24 cellular contexts compared by ENCODE assay signal in genomic region chr19:9535934-9536333, GRCh38. TPM values are rescaled to one million over a fixed set of nuclear protein-coding genes. Genes with fewer than 3 reads are reported as not detected.
DNase-seq lines count a peak whose midpoint lies in the region; ATAC-seq and TF ChIP-seq lines count a peak whose summit lies in the region.
"Had no signal": no experiment of that assay in that cellular context is flagged by ENCODE, and none has a peak within 500 bp of the region (broad histone marks: within the 10 kb centered on the region; RNA-seq: fewer than 3 reads in every experiment).

No MANE protein-coding gene starts in this region.

- TF ChIP-seq CTCF in DND-41 (IDR thresholded peaks at IDR 0.05; ENCODE audit: borderline replicate concordance, extremely low read depth, low read length, poor library complexity, severe bottlenecking) (no peak), GM10266 (IDR thresholded peaks at IDR 0.05; ENCODE audit: control insufficient read depth, insufficient read depth, low read depth, missing control alignments) (no peak)

- H3K4me1 Mint-ChIP-seq in activated T-helper 1 cell treated with anti-CD3 and anti-CD28 coated beads, Interleukin-12 subunit alpha, Interleukin-12 subunit beta, Interleukin-2, Interleukin-4 antibody, amounts not matched to agents 30 ng/mL and 10 ng/mL and 1 ng/mL, durations not matched to agents 14 hours and 24 hours and 36 hours (ENCODE audit: low read depth), result peaks cover 5% of the 10 kb centered on the region
- H3K4me1 Mint-ChIP-seq in activated CD4-positive, alpha-beta memory T cell treated with anti-CD3 and anti-CD28 coated beads for 36 hours (ENCODE audit: low read depth), result peaks cover 9% of the 10 kb centered on the region

- H3K9ac ChIP-seq in BLaER1 (no peak overlapping the region), DND-41 (ENCODE audit: low read depth, low read length) (no peak overlapping the region)

- H4K20me1 ChIP-seq in BLaER1 (no peaks in the 10 kb centered on the region; the same call in 1 of the 2 replicates), DND-41 (ENCODE audit: insufficient read depth, low read length) (no peaks in the 10 kb centered on the region)

- CTCF ChIA-PET in activated CD4-positive, alpha-beta memory T cell treated with anti-CD3 and anti-CD28 coated beads for 36 hours (lab: Charles Lee), result interaction anchor here (1.4 kb wide), 1 partner anchor 48 kb away, joined by 5 read pairs; the partner anchor contains the start of gene ZNF121

- H3K9me3 Mint-ChIP-seq in activated T-helper 1 cell treated with anti-CD3 and anti-CD28 coated beads, Interleukin-12 subunit alpha, Interleukin-12 subunit beta, Interleukin-2, Interleukin-4 antibody, amounts not matched to agents 30 ng/mL and 10 ng/mL and 1 ng/mL, durations not matched to agents 14 hours and 24 hours and 36 hours, result peaks cover 62% of the 10 kb centered on the region
- H3K9me3 Mint-ChIP-seq in activated CD4-positive, alpha-beta memory T cell treated with anti-CD3 and anti-CD28 coated beads for 36 hours, result peaks cover 53% of the 10 kb centered on the region

- H2AFZ ChIP-seq in DND-41 (ENCODE audit: low read depth, low read length), result no peak overlapping the region

- H3K9me3 ChIP-seq in BLaER1, result peaks cover 74% of the 10 kb centered on the region
- peaks cover 25% of the 10 kb centered on the region for H3K9me3 ChIP-seq in DND-41 (ENCODE audit: insufficient read depth, low read length, severe bottlenecking)

- intact Hi-C loops in activated T-helper 1 cell treated with anti-CD3 and anti-CD28 coated beads, Interleukin-12 subunit alpha, Interleukin-12 subunit beta, Interleukin-2, Interleukin-4 antibody, amounts not matched to agents 30 ng/mL and 10 ng/mL and 1 ng/mL, durations not matched to agents 14 hours and 24 hours and 36 hours (cut with micrococcal nuclease), result loop anchor here (5.0 kb wide), 2 partner anchors 86 to 261 kb away; partner anchors contain the start of gene ZNF561
- intact Hi-C loops in activated CD4-positive, alpha-beta memory T cell treated with anti-CD3 and anti-CD28 coated beads for 36 hours (cut with micrococcal nuclease), result no loop called here

- POLR2A ChIA-PET in activated CD4-positive, alpha-beta memory T cell treated with anti-CD3 and anti-CD28 coated beads for 36 hours (lab: Charles Lee), result no interaction called here

- no peaks in the 10 kb centered on the region for H3K27me3 Mint-ChIP-seq in activated T-helper 1 cell treated with anti-CD3 and anti-CD28 coated beads, Interleukin-12 subunit alpha, Interleukin-12 subunit beta, Interleukin-2, Interleukin-4 antibody, amounts not matched to agents 30 ng/mL and 10 ng/mL and 1 ng/mL, durations not matched to agents 14 hours and 24 hours and 36 hours (ENCODE audit: insufficient read depth)
- H3K27me3 Mint-ChIP-seq in activated CD4-positive, alpha-beta memory T cell treated with anti-CD3 and anti-CD28 coated beads for 36 hours, result no peaks in the 10 kb centered on the region
- H3K27me3 Mint-ChIP-seq: stimulated activated naive CD8-positive, alpha-beta T cell treated with anti-CD3 and anti-CD28 coated beads, Interleukin-15, Interleukin-2, amounts not matched to agents 100 ng/mL and 50 ng/mL, for 24 hours had no signal

- H3K79me2 ChIP-seq in DND-41 (ENCODE audit: insufficient read depth, low read length), result peaks cover 38% of the 10 kb centered on the region

- H3K4me3 Mint-ChIP-seq in activated T-helper 1 cell treated with anti-CD3 and anti-CD28 coated beads, Interleukin-12 subunit alpha, Interleukin-12 subunit beta, Interleukin-2, Interleukin-4 antibody, amounts not matched to agents 30 ng/mL and 10 ng/mL and 1 ng/mL, durations not matched to agents 14 hours and 24 hours and 36 hours, result peak overlapping the region; percentile 47
- H3K4me3 Mint-ChIP-seq in activated CD4-positive, alpha-beta memory T cell treated with anti-CD3 and anti-CD28 coated beads for 36 hours, result no peak overlapping the region
- H3K4me3 Mint-ChIP-seq: activated CD8-positive, alpha-beta T cell treated with anti-CD3 and anti-CD28 coated beads, Interleukin-2, amount 10 ng/mL, durations not matched to agents 7 days and 5 days had no signal

- H3K36me3 ChIP-seq in BLaER1 (peaks cover 59% of the 10 kb centered on the region), DND-41 (ENCODE audit: insufficient read depth, low read length) (peaks cover 58% of the 10 kb centered on the region)

- peaks cover 64% of the 10 kb centered on the region for H3K36me3 Mint-ChIP-seq in activated T-helper 1 cell treated with anti-CD3 and anti-CD28 coated beads, Interleukin-12 subunit alpha, Interleukin-12 subunit beta, Interleukin-2, Interleukin-4 antibody, amounts not matched to agents 30 ng/mL and 10 ng/mL and 1 ng/mL, durations not matched to agents 14 hours and 24 hours and 36 hours (ENCODE audit: low read depth)
- H3K36me3 Mint-ChIP-seq in activated CD4-positive, alpha-beta memory T cell treated with anti-CD3 and anti-CD28 coated beads for 36 hours, result peaks cover 64% of the 10 kb centered on the region

- no peak overlapping the region for H3K27ac ChIP-seq in BLaER1
- H3K27ac ChIP-seq in DND-41 (ENCODE audit: low read length), result no peak overlapping the region
- H3K27ac ChIP-seq: SJSA1, upper lobe of left lung had no signal

- H3K27me3 ChIP-seq in BLaER1 (no peaks in the 10 kb centered on the region), DND-41 (ENCODE audit: insufficient read depth, low read length, poor library complexity) (no peaks in the 10 kb centered on the region)
- H3K27me3 ChIP-seq: SJSA1, upper lobe of left lung had no signal

- H3K27ac Mint-ChIP-seq in activated T-helper 1 cell treated with anti-CD3 and anti-CD28 coated beads, Interleukin-12 subunit alpha, Interleukin-12 subunit beta, Interleukin-2, Interleukin-4 antibody, amounts not matched to agents 30 ng/mL and 10 ng/mL and 1 ng/mL, durations not matched to agents 14 hours and 24 hours and 36 hours, result no peak overlapping the region
- no peak overlapping the region for H3K27ac Mint-ChIP-seq in activated CD4-positive, alpha-beta memory T cell treated with anti-CD3 and anti-CD28 coated beads for 36 hours
- H3K27ac Mint-ChIP-seq: activated CD8-positive, alpha-beta T cell treated with anti-CD3 and anti-CD28 coated beads, Interleukin-2, amount 10 ng/mL, durations not matched to agents 7 days and 5 days; stimulated activated naive CD8-positive, alpha-beta T cell treated with anti-CD3 and anti-CD28 coated beads, Interleukin-15, Interleukin-2, amounts not matched to agents 100 ng/mL and 50 ng/mL, for 24 hours had no signal

- DNase-seq in DND-41, result no peak
- no peak for DNase-seq in activated T-helper 1 cell treated with anti-CD3 and anti-CD28 coated beads, Interleukin-12 subunit alpha, Interleukin-12 subunit beta, Interleukin-2, Interleukin-4 antibody, amounts not matched to agents 30 ng/mL and 10 ng/mL and 1 ng/mL, durations not matched to agents 14 hours and 24 hours and 36 hours (ENCODE audit: low spot score)
- DNase-seq in myocyte (ENCODE audit: low read depth), result peak; percentile 14
- no peak for DNase-seq in islet precursor cell
- no peak for DNase-seq in activated CD4-positive, alpha-beta memory T cell treated with anti-CD3 and anti-CD28 coated beads for 36 hours
- no peak for DNase-seq in GM10266 (ENCODE audit: extremely low spot score)
- DNase-seq: activated CD8-positive, alpha-beta T cell treated with anti-CD3 and anti-CD28 coated beads, Interleukin-2, amount 10 ng/mL, durations not matched to agents 7 days and 5 days; amygdala; Caco-2; effector memory CD4-positive, alpha-beta T cell; EL; hypothalamus; midbrain; NCI-H1105 treated with DMSO at 0.1 percent for 48 hours; NCI-H82; T-helper 2 cell; upper lobe of left lung had no signal

- H3K4me1 ChIP-seq in BLaER1, result peaks cover 21% of the 10 kb centered on the region
- peaks cover 26% of the 10 kb centered on the region for H3K4me1 ChIP-seq in DND-41 (ENCODE audit: insufficient read depth, low read length)
- H3K4me1 ChIP-seq: Caco-2, HAP-1, SJSA1 had no signal

- H3K4me3 ChIP-seq in BLaER1 (peak overlapping the region; percentile 88; the same call in 1 of the 2 replicates), DND-41 (ENCODE audit: low read depth in 1 of 2, low read length in 2 of 2) (0 out of 4 replicates have a peak overlapping the region, but pooled peaks of 1 of the 2 experiments have one; percentile 12)
- H3K4me3 ChIP-seq: HAP-1, K562, SJSA1, upper lobe of left lung had no signal

- ATAC-seq in DND-41 (ENCODE audit: insufficient read depth, low read depth) (no peak), GM18907 (IDR thresholded peaks at IDR 0.05; ENCODE audit: unreplicated experiment) (no peak)
- ATAC-seq: activated CD8-positive, alpha-beta T cell treated with anti-CD3 and anti-CD28 coated beads, Interleukin-2, amount 10 ng/mL, durations not matched to agents 7 days and 5 days; K562; sciatic nerve had no signal

- H3K4me2 ChIP-seq in BLaER1, result no peak overlapping the region
- H3K4me2 ChIP-seq in DND-41 (ENCODE audit: insufficient read depth, low read length), result 0 out of 2 replicates have a peak overlapping the region, but pooled peaks have one; percentile 78

RNA-seq across cellular contexts. Expression of gene ZNF426, which starts 2.5 kb away (rescaled TPM):
- total RNA-seq in activated T-helper 1 cell treated with anti-CD3 and anti-CD28 coated beads, Interleukin-12 subunit alpha, Interleukin-12 subunit beta, Interleukin-2, Interleukin-4 antibody, amounts not matched to agents 30 ng/mL and 10 ng/mL and 1 ng/mL, durations not matched to agents 14 hours and 24 hours and 36 hours, result 10.2 and 10.3 TPM in 2 replicates
- total RNA-seq in myocyte, result 13.7 and 18.0 TPM in 2 replicates
- polyA plus RNA-seq in myocyte (2012), result 6.2 TPM
- 10 to 100 TPM; 11.4 to 12.5 TPM for total RNA-seq in activated CD4-positive, alpha-beta memory T cell treated with anti-CD3 and anti-CD28 coated beads for 36 hours

RNA-seq across cellular contexts. Expression of gene ZNF560, which starts 37.5 kb away (rescaled TPM):
- not detected in 2 replicates for total RNA-seq in activated T-helper 1 cell treated with anti-CD3 and anti-CD28 coated beads, Interleukin-12 subunit alpha, Interleukin-12 subunit beta, Interleukin-2, Interleukin-4 antibody, amounts not matched to agents 30 ng/mL and 10 ng/mL and 1 ng/mL, durations not matched to agents 14 hours and 24 hours and 36 hours
- not detected in 2 replicates for total RNA-seq in myocyte
- not detected for polyA plus RNA-seq in myocyte (2012)
- not detected for total RNA-seq in activated CD4-positive, alpha-beta memory T cell treated with anti-CD3 and anti-CD28 coated beads for 36 hours
- total RNA-seq: Caco-2, sciatic nerve, SJSA1, upper lobe of left lung had no signal

RNA-seq across cellular contexts. Expression of gene ZNF121, which starts 48.4 kb away (rescaled TPM):
- total RNA-seq in activated T-helper 1 cell treated with anti-CD3 and anti-CD28 coated beads, Interleukin-12 subunit alpha, Interleukin-12 subunit beta, Interleukin-2, Interleukin-4 antibody, amounts not matched to agents 30 ng/mL and 10 ng/mL and 1 ng/mL, durations not matched to agents 14 hours and 24 hours and 36 hours, result 63.4 and 64.8 TPM in 2 replicates
- total RNA-seq in myocyte, result 39.0 and 44.3 TPM in 2 replicates
- 6.2 TPM for polyA plus RNA-seq in myocyte (2012)
- total RNA-seq in activated CD4-positive, alpha-beta memory T cell treated with anti-CD3 and anti-CD28 coated beads for 36 hours, result 10 to 100 TPM; 61.1 to 62.2 TPM
